ENCODE assay signal across 28 cellular contexts in genomic region chr4:6369035-6369434, GRCh38.
A peak's percentile ranks its signal among the peaks of the same experiment; 100 is the strongest.
DNase-seq lines count a peak whose midpoint lies in the region; FAIRE-seq and TF ChIP-seq lines count a peak whose summit lies in the region.
"Had no signal": no experiment of that assay in that cellular context is flagged by ENCODE, and none has a peak within 500 bp of the region (broad histone marks: within the 10 kb centered on the region; RNA-seq: fewer than 3 reads in every experiment).

No MANE protein-coding gene starts in this region.

- TF ChIP-seq CTCF in brain (conservative IDR thresholded peaks at IDR 0.05) (no peak), H1 (IDR thresholded peaks at IDR 0.05; ENCODE audit: control extremely low read depth in 1 of 3, insufficient read depth in 1 of 3, low read depth in 1 of 3, low read length in 3 of 3) (no peak), GM13976 (IDR thresholded peaks at IDR 0.05; ENCODE audit: borderline replicate concordance, control extremely low read depth, extremely low read depth, insufficient read depth, missing control alignments) (no peak)

- H4K91ac ChIP-seq in H1 (replicated peaks; ENCODE audit: insufficient read length, low read length) (no peak overlapping the region), neuronal stem cell (ENCODE audit: low read depth, low read length, poor library complexity) (no peak overlapping the region)

- H3K4me1 ChIP-seq in H1 (replicated peaks in 1 of 4; ENCODE audit: control insufficient read depth in 3 of 4, insufficient read depth in 4 of 4, low read length in 3 of 4) (peaks cover 2 to 14% (median 7%) of the 10 kb centered on the region in 4 experiments; a peak in 5 of 7 replicates), neuronal stem cell (ENCODE audit: control insufficient read depth in 2 of 2, insufficient read depth in 1 of 2, low read depth in 1 of 2, low read length in 2 of 2) (peaks cover 0 to 7% of the 10 kb centered on the region in 2 donors)
- H3K4me1 ChIP-seq: BE2C had no signal

- peaks cover 3% of the 10 kb centered on the region for H3K27me3 Mint-ChIP-seq in brain

- H2AK5ac ChIP-seq in H1 (ENCODE audit: low read depth, low read length) = no peak overlapping the region
- H2AK5ac ChIP-seq in neuronal stem cell (ENCODE audit: low read depth, low read length) = no peak overlapping the region

- TF ChIP-seq POLR2A in H1 (IDR thresholded peaks at IDR 0.05; ENCODE audit: control extremely low read depth in 1 of 2, low read depth in 2 of 2, low read length in 2 of 2) = no peak

- CTCF ChIA-PET in H1 (lab: Charles Lee; ENCODE audit: partially characterized antibody) = interaction anchor here (1.0 to 1.3 kb wide), 3 partner anchors 15 to 177 kb away, joined by 3 read pairs; no protein-coding TSS in a partner anchor

- H3K27ac ChIP-seq in H1 (ENCODE audit: low read depth, low read length) = no peak overlapping the region
- no peak overlapping the region for H3K27ac ChIP-seq in neuronal stem cell (replicated peaks; ENCODE audit: low read length)
- H3K27ac ChIP-seq: BLaER1 had no signal

- H4K8ac ChIP-seq in H1 (ENCODE audit: extremely low read depth, insufficient read depth, low read length) (no peak overlapping the region), neuronal stem cell (ENCODE audit: low read depth, low read length) (no peak overlapping the region)

- H2BK15ac ChIP-seq in H1 (ENCODE audit: low read length) (no peak overlapping the region), neuronal stem cell (ENCODE audit: low read length) (no peak overlapping the region)

- H2BK20ac ChIP-seq in H1 (ENCODE audit: low read length) = no peak overlapping the region

- H4K20me1 ChIP-seq in H1 (replicated peaks in 1 of 2; ENCODE audit: control insufficient read depth in 1 of 2, insufficient read depth in 2 of 2, low read length in 2 of 2) = peaks cover 2 to 12% of the 10 kb centered on the region in 2 experiments

- H3K36me3 Mint-ChIP-seq in brain = peaks cover 4% of the 10 kb centered on the region
- H3K36me3 Mint-ChIP-seq: CD14-positive monocyte; CD4-positive, alpha-beta memory T cell; CD4-positive, CD25-positive, alpha-beta regulatory T cell; CD8-positive, alpha-beta memory T cell had no signal

- no peak overlapping the region for H3K18ac ChIP-seq in H1 (ENCODE audit: extremely low read depth, low read length)
- peak overlapping the region; percentile 42 for H3K18ac ChIP-seq in neuronal stem cell (ENCODE audit: low read length)

- POLR2A ChIA-PET in H1 (lab: Charles Lee; ENCODE audit: partially characterized antibody) = no interaction called here

- H3K27me3 ChIP-seq in H1 (replicated peaks in 1 of 4; ENCODE audit: control insufficient read depth in 3 of 4, extremely low read depth in 1 of 4, insufficient read depth in 3 of 4, low read length in 3 of 4) (no peaks in the 10 kb centered on the region), neuronal stem cell (ENCODE audit: control insufficient read depth in 3 of 3, insufficient read depth in 3 of 3, low read depth in 1 of 3, low read length in 3 of 3) (peaks cover 0 to 53% (median 0%) of the 10 kb centered on the region in 3 experiments)
- H3K27me3 ChIP-seq: BE2C, BLaER1 had no signal

- H3K9ac ChIP-seq in H1 (replicated peaks in 1 of 4; ENCODE audit: extremely low read depth in 1 of 4, low read depth in 3 of 4, low read length in 3 of 4) (no peak overlapping the region), neuronal stem cell (ENCODE audit: low read depth, low read length, poor library complexity) (no peak overlapping the region)
- H3K9ac ChIP-seq: BLaER1 had no signal

- in situ Hi-C loops in GM13976 (cut with MboI; ENCODE audit: low sequenced_read_pairs, unreplicated experiment) = no loop called here

- H2BK12ac ChIP-seq in H1 (ENCODE audit: low read depth, low read length) (peak overlapping the region; percentile 23; the same call in 1 of the 2 replicates), neuronal stem cell (ENCODE audit: low read length) (no peak overlapping the region)

- H3K4ac ChIP-seq in H1 (replicated peaks; ENCODE audit: insufficient read length, low read depth, low read length) = peak overlapping the region; percentile 62
- no peak overlapping the region for H3K4ac ChIP-seq in neuronal stem cell (ENCODE audit: low read length)

- H3K23me2 ChIP-seq in H1 (ENCODE audit: low read depth, low read length) = no peaks in the 10 kb centered on the region

- H3K9me3 ChIP-seq in H1 (ENCODE audit: insufficient read depth in 2 of 2, low read depth in 1 of 2, low read length in 1 of 2) (no peaks in the 10 kb centered on the region), neuronal stem cell (replicated peaks in 1 of 2; ENCODE audit: control insufficient read depth in 2 of 2, insufficient read depth in 1 of 2, low read depth in 1 of 2, low read length in 2 of 2) (no peaks in the 10 kb centered on the region)
- H3K9me3 ChIP-seq: BE2C, BLaER1 had no signal

- 85% methylated on average over 8 of the region's 8 CpGs; no CpG with 5 or more reads in 1 of the 2 experiments for WGBS in H1 (ENCODE audit: extremely low coverage in 1 of 2, insufficient coverage in 1 of 2, insufficient read length in 1 of 2, insufficient replicate concordance in 2 of 2, low coverage in 1 of 2, low lambda C conversion rate in 2 of 2, missing lambda C conversion rate in 1 of 2), 2 experiments
- no CpG with 5 or more reads among the region's 8 CpGs for WGBS in neuronal stem cell (ENCODE audit: extremely low coverage in 2 of 2, insufficient read length in 2 of 2, insufficient replicate concordance in 1 of 2), 2 donors

- H2BK5ac ChIP-seq in H1 (ENCODE audit: low read depth, low read length) (no peak overlapping the region), neuronal stem cell (ENCODE audit: low read length) (peak overlapping the region; percentile 61)

- no peak for TF ChIP-seq EP300 in H1 (IDR thresholded peaks at IDR 0.05; ENCODE audit: borderline replicate concordance in 1 of 2, low read depth in 2 of 2, low read length in 2 of 2)

- H2BK120ac ChIP-seq in H1 (replicated peaks; ENCODE audit: low read depth, low read length) (no peak overlapping the region), neuronal stem cell (ENCODE audit: low read depth, low read length) (no peak overlapping the region)

- no peak overlapping the region for H4K5ac ChIP-seq in H1 (ENCODE audit: insufficient read length, low read depth, low read length)

- H3K23ac ChIP-seq in H1 (ENCODE audit: insufficient read length) (no peak overlapping the region), neuronal stem cell (ENCODE audit: low read depth, low read length, poor library complexity) (peak overlapping the region; percentile 38)

- peaks cover 49% of the 10 kb centered on the region for H3K4me1 Mint-ChIP-seq in brain
- H3K4me1 Mint-ChIP-seq: CD14-positive monocyte; CD4-positive, alpha-beta memory T cell; CD4-positive, CD25-positive, alpha-beta regulatory T cell; CD8-positive, alpha-beta memory T cell had no signal

- no peak for FAIRE-seq in H1 (lab: Jason Lieb, UNC)
- FAIRE-seq: A204.1, GM12878, GM12892, GM19239 had no signal

- no peak for DNase-seq in H1 (ENCODE audit: low read depth in 1 of 2, low spot score in 2 of 2)
- no peak for DNase-seq in neuronal stem cell (ENCODE audit: low spot score)
- no peak for DNase-seq in NCI-H1105 treated with DMSO at 0.1 percent for 48 hours (lab: John Stamatoyannopoulos, UW)
- no peak for DNase-seq in GM13976 (ENCODE audit: low spot score)
- DNase-seq in SKM-1 treated with dmso at 0.1 percent for 144 hours (lab: John Stamatoyannopoulos, UW; ENCODE audit: unreplicated experiment) = no peak
- no peak for DNase-seq in mucosa of gallbladder (ENCODE audit: low spot score)
- DNase-seq: 8988T; ACHN; BE2C; C1 segment of cervical spinal cord; CD4-positive, alpha-beta memory T cell; CD4-positive, CD25-positive, alpha-beta regulatory T cell; CD8-positive, alpha-beta memory T cell; COR-L47; DMS 273 treated with DMSO at 0.1 percent for 48 hours; DMS153; DMS53; DMS79; DND-41; EL; GDM1 had no signal

- H3K36me3 ChIP-seq in H1 (ENCODE audit: control insufficient read depth in 2 of 4, insufficient read depth in 4 of 4, low read length in 3 of 4) = no peaks in the 10 kb centered on the region
- H3K36me3 ChIP-seq in neuronal stem cell (replicated peaks in 1 of 2; ENCODE audit: control insufficient read depth in 2 of 2, insufficient read depth in 2 of 2, low read length in 2 of 2) = no peaks in the 10 kb centered on the region
- H3K36me3 ChIP-seq: BE2C, BLaER1 had no signal

- H3K79me1 ChIP-seq in H1 (ENCODE audit: low read depth, low read length) (no peaks in the 10 kb centered on the region), neuronal stem cell (ENCODE audit: low read depth, low read length) (no peaks in the 10 kb centered on the region)

- H3K79me2 ChIP-seq in H1 (ENCODE audit: control insufficient read depth in 1 of 2, insufficient read depth in 2 of 2, low read length in 2 of 2) = no peaks in the 10 kb centered on the region

- H3K14ac ChIP-seq in H1 (ENCODE audit: insufficient read length) (no peak overlapping the region), neuronal stem cell (ENCODE audit: low read length) (no peak overlapping the region)

- H3K27ac Mint-ChIP-seq in brain = peak overlapping the region in 4 of 5 experiments; percentile 29 to 86 (median 67)
- H3K27ac Mint-ChIP-seq: CD14-positive monocyte; CD4-positive, CD25-positive, alpha-beta regulatory T cell; CD8-positive, alpha-beta memory T cell had no signal

- peaks cover 0 to 5% (median 0%) of the 10 kb centered on the region in 5 experiments for H3K9me3 Mint-ChIP-seq in brain
- H3K9me3 Mint-ChIP-seq: CD14-positive monocyte; CD4-positive, alpha-beta memory T cell; CD8-positive, alpha-beta memory T cell had no signal

- TF ChIP-seq RAD21 in H1 (IDR thresholded peaks at IDR 0.05 in 1 of 2, conservative IDR thresholded peaks at IDR 0.05 in 1 of 2; ENCODE audit: low read depth in 2 of 2, low read length in 2 of 2) = no peak

- H2AFZ ChIP-seq in H1 (ENCODE audit: low read length) (no peak overlapping the region), neuronal stem cell (ENCODE audit: low read length) (no peak overlapping the region)

- H3K4me3 Mint-ChIP-seq in brain = no peak overlapping the region
- H3K4me3 Mint-ChIP-seq: CD4-positive, alpha-beta memory T cell; CD4-positive, CD25-positive, alpha-beta regulatory T cell; CD8-positive, alpha-beta memory T cell had no signal

- no peak overlapping the region for H3K56ac ChIP-seq in H1 (replicated peaks; ENCODE audit: insufficient read length, low read depth, low read length)

- H3K4me3 ChIP-seq in H1 (ENCODE audit: extremely low read depth in 1 of 4, insufficient read depth in 2 of 4, low read depth in 3 of 4, low read length in 4 of 4) = no peak overlapping the region
- no peak overlapping the region for H3K4me3 ChIP-seq in neuronal stem cell (ENCODE audit: low read length in 2 of 2)
- H3K4me3 ChIP-seq: BLaER1, GM12878 had no signal

- H3K4me2 ChIP-seq in H1 (ENCODE audit: insufficient read depth in 1 of 2, low read depth in 2 of 2, low read length in 2 of 2) (no peak overlapping the region), neuronal stem cell (ENCODE audit: insufficient read depth, low read length, poor library complexity, severe bottlenecking) (no peak overlapping the region)
- H3K4me2 ChIP-seq: BLaER1 had no signal

TF ChIP-seq in H1, 55 proteins besides CTCF, POLR2A, EP300 and RAD21 (continues in another document):
- TF ChIP-seq RFX5 (IDR thresholded peaks at IDR 0.05; ENCODE audit: borderline replicate concordance, low read depth, low read length) (no peak), HDAC6 (IDR thresholded peaks at IDR 0.05; ENCODE audit: low read depth, low read length) (no peak)
